ENCODE assay signal across 17 cellular contexts in the genomic region with DNA sequence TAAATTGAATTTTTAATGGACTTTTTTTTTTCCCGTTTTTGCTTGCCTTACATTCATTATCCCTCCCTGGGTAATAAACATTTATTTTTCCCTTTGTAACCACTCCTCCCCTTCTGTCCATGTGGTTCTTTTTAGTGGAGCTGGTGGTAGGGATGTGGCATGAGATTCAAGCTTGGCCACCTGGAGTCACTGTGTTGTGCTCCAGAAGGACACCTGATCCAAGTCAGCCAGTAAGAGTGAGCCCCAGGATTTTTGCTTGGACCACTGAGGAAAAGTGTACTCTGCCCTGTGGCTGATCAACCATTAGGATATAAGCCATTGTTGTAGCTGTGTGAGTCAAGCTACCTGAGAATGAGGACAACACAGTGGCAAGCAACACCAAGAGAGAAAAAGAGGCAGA. TPM values are rescaled to one million over a fixed set of nuclear protein-coding genes. Genes with fewer than 3 reads are reported as not detected.
DNase-seq lines count a peak whose midpoint lies in the region; ATAC-seq, FAIRE-seq and TF ChIP-seq lines count a peak whose summit lies in the region.
"Had no signal": no experiment of that assay in that cellular context is flagged by ENCODE, and none has a peak within 500 bp of the region (broad histone marks: within the 10 kb centered on the region; RNA-seq: fewer than 3 reads in every experiment).

No MANE protein-coding gene starts in this region.

- 100% methylated on average over 1 of the region's 1 CpG for WGBS in GM12878 (ENCODE audit: insufficient coverage, insufficient replicate concordance, low lambda C conversion rate, missing lambda C conversion rate)
- WGBS in smooth muscle cell (ENCODE audit: low lambda C conversion rate) = 93% methylated on average over 1 of the region's 1 CpG
- WGBS in lower leg skin, 2 donors = 72 to 85% methylated on average over 1 of the region's 1 CpG

- no peak for TF ChIP-seq CTCF in GM12878 (IDR thresholded peaks at IDR 0.05 in 2 of 3, conservative IDR thresholded peaks at IDR 0.05 in 1 of 3; ENCODE audit: control insufficient read depth in 2 of 3, extremely low read depth in 1 of 3, insufficient read depth in 1 of 3, low read depth in 3 of 3, low read length in 3 of 3)
- no peak for TF ChIP-seq CTCF in smooth muscle cell (IDR thresholded peaks at IDR 0.05; ENCODE audit: borderline replicate concordance, insufficient read depth, poor library complexity, severe bottlenecking)
- TF ChIP-seq CTCF in lower leg skin (IDR thresholded peaks at IDR 0.05) = no peak

- H3K27ac ChIP-seq in KOPT-K1 (ENCODE audit: low read depth, low read length, poor library complexity, severe bottlenecking) (peak overlapping the region; percentile 5), GM12878 (ENCODE audit: control insufficient read depth, insufficient read depth) (no peak overlapping the region), smooth muscle cell (ENCODE audit: low read depth) (peak overlapping the region; percentile 65)
- H3K27ac ChIP-seq: ascending aorta, tibial artery had no signal

- peak overlapping the region; percentile 42 for H3K27ac Mint-ChIP-seq in activated naive CD4-positive, alpha-beta T cell treated with anti-CD3 and anti-CD28 coated beads, Interleukin-2, amount 10 ng/mL, durations not matched to agents 7 days and 5 days

- no peaks in the 10 kb centered on the region for H3K27me3 ChIP-seq in GM12878 (replicated peaks in 1 of 2; ENCODE audit: control insufficient read depth in 2 of 2, insufficient read depth in 2 of 2, low read length in 1 of 2)
- H3K27me3 ChIP-seq in smooth muscle cell (ENCODE audit: low read depth) = no peaks in the 10 kb centered on the region
- H3K27me3 ChIP-seq: ascending aorta, tibial artery had no signal

- H3K4me3 ChIP-seq in GM12878 (no peak overlapping the region), smooth muscle cell (no peak overlapping the region), lower leg skin (ENCODE audit: low read depth, poor library complexity, severe bottlenecking) (no peak overlapping the region)
- H3K4me3 ChIP-seq: ascending aorta, tibial artery had no signal

- intact Hi-C loops in GM12878 (cut with micrococcal nuclease; ENCODE audit: unreplicated experiment) = no loop called here
- intact Hi-C loops in lower leg skin (cut with DNase I; ENCODE audit: low total_unique reads) = no loop called here

- no peak overlapping the region for H3K4me3 Mint-ChIP-seq in activated naive CD4-positive, alpha-beta T cell treated with anti-CD3 and anti-CD28 coated beads, Interleukin-2, amount 10 ng/mL, durations not matched to agents 7 days and 5 days

- peaks cover 5% of the 10 kb centered on the region for H3F3A ChIP-seq in smooth muscle cell (ENCODE audit: low read depth)

- H3K27me3 Mint-ChIP-seq in activated naive CD4-positive, alpha-beta T cell treated with anti-CD3 and anti-CD28 coated beads, Interleukin-2, amount 10 ng/mL, durations not matched to agents 7 days and 5 days = no peaks in the 10 kb centered on the region
- H3K27me3 Mint-ChIP-seq: IgD-negative memory B cell had no signal

- TF ChIP-seq RAD21 in GM12878 (IDR thresholded peaks at IDR 0.05; ENCODE audit: insufficient read depth, low read depth, low read length) = no peak

- no peak for TF ChIP-seq EP300 in GM12878 (IDR thresholded peaks at IDR 0.05; ENCODE audit: borderline replicate concordance in 1 of 2, control insufficient read depth in 1 of 2, low read depth in 2 of 2, low read length in 2 of 2)

- no peak overlapping the region for H3K4me2 ChIP-seq in GM12878 (ENCODE audit: control insufficient read depth, insufficient read depth)
- peak overlapping the region; percentile 32 for H3K4me2 ChIP-seq in smooth muscle cell

- ATAC-seq in GM12878 (0 out of 3 replicates have a peak, but pooled peaks have one; percentile 20), HG02759 (IDR thresholded peaks at IDR 0.05; ENCODE audit: unreplicated experiment) (no peak)

- in situ Hi-C loops in GM12878 (cut with MboI) = no loop called here

- H3K9me3 Mint-ChIP-seq in activated naive CD4-positive, alpha-beta T cell treated with anti-CD3 and anti-CD28 coated beads, Interleukin-2, amount 10 ng/mL, durations not matched to agents 7 days and 5 days = no peaks in the 10 kb centered on the region
- H3K9me3 Mint-ChIP-seq: IgD-negative memory B cell had no signal

- H3K79me2 ChIP-seq in GM12878 (ENCODE audit: control insufficient read depth, insufficient read depth, low read length) (no peaks in the 10 kb centered on the region), smooth muscle cell (ENCODE audit: low read depth) (no peaks in the 10 kb centered on the region)

- SMC1A ChIA-PET in GM12878 (lab: Charles Lee; ENCODE audit: uncharacterized antibody, unreplicated experiment) = interaction anchor here (0.7 to 1.6 kb wide), 10 partner anchors 7 to 156 kb away, joined by 3 to 5 read pairs (median 3); partner anchors contain the start of gene SLC35F5

- TF ChIP-seq POLR2A in GM12878 (IDR thresholded peaks at IDR 0.05; ENCODE audit: low read depth, low read length) (no peak), lower leg skin (IDR thresholded peaks at IDR 0.05) (no peak)

- H3K4me1 Mint-ChIP-seq in activated naive CD4-positive, alpha-beta T cell treated with anti-CD3 and anti-CD28 coated beads, Interleukin-2, amount 10 ng/mL, durations not matched to agents 7 days and 5 days = peaks cover 72% of the 10 kb centered on the region

- H3K36me3 ChIP-seq in KOPT-K1 (ENCODE audit: insufficient read depth, low read length) (peaks cover 19% of the 10 kb centered on the region), GM12878 (ENCODE audit: control insufficient read depth in 2 of 2, insufficient read depth in 2 of 2, low read length in 1 of 2) (peaks cover 0 to 4% of the 10 kb centered on the region in 2 experiments; a peak in 3 of 4 replicates), smooth muscle cell (ENCODE audit: low read depth) (no peaks in the 10 kb centered on the region)
- H3K36me3 ChIP-seq: ascending aorta, tibial artery had no signal

- RAD21 ChIA-PET in GM12878 (lab: Charles Lee; ENCODE audit: unreplicated experiment) = interaction anchor here (0.7 to 1.3 kb wide), 2 partner anchors 9 to 94 kb away, joined by 3 to 7 read pairs; no protein-coding TSS in a partner anchor

- H3K4me1 ChIP-seq in GM12878 (ENCODE audit: control insufficient read depth, insufficient read depth, low read length) (no peaks in the 10 kb centered on the region), smooth muscle cell (ENCODE audit: low read depth) (no peaks in the 10 kb centered on the region)
- H3K4me1 ChIP-seq: ascending aorta, tibial artery had no signal

- BruUV-seq in GM12878 (replicated peaks; lab: Mats Ljungman, UMichigan) = TSS peak; percentile 33

- peaks cover 33% of the 10 kb centered on the region for H3K36me3 Mint-ChIP-seq in activated naive CD4-positive, alpha-beta T cell treated with anti-CD3 and anti-CD28 coated beads, Interleukin-2, amount 10 ng/mL, durations not matched to agents 7 days and 5 days

- CTCF ChIA-PET in activated naive CD4-positive, alpha-beta T cell treated with anti-CD3 and anti-CD28 coated beads, Interleukin-2, amount 10 ng/mL, durations not matched to agents 7 days and 5 days (lab: Charles Lee) = interaction anchor here (0.7 to 4.1 kb wide), 5 partner anchors 9 to 143 kb away, joined by 3 to 21 read pairs (median 3); no protein-coding TSS in a partner anchor
- CTCF ChIA-PET in GM12878 (lab: Yijun Ruan, JAX) = interaction anchor here (0.9 to 1.2 kb wide), 3 partner anchors 13 to 38 kb away, joined by 3 read pairs; no protein-coding TSS in a partner anchor

- POLR2A ChIA-PET in GM12878 (lab: Charles Lee) = interaction anchor here (1.4 kb wide), 1 partner anchor 11 kb away, joined by 5 read pairs; the partner anchor contains the start of gene ACTR3

- no peaks in the 10 kb centered on the region for H3K9me3 ChIP-seq in KOPT-K1 (ENCODE audit: insufficient read depth, low read length, poor library complexity, severe bottlenecking)
- H3K9me3 ChIP-seq in GM12878 (replicated peaks; ENCODE audit: control insufficient read depth, insufficient read depth, low read length) = no peaks in the 10 kb centered on the region
- H3K9me3 ChIP-seq in smooth muscle cell (replicated peaks; ENCODE audit: low read depth) = no peaks in the 10 kb centered on the region
- H3K9me3 ChIP-seq: ascending aorta, tibial artery had no signal

- FAIRE-seq in GM12878 (lab: Jason Lieb, UNC) = no peak

- H4K20me1 ChIP-seq in GM12878 (ENCODE audit: control insufficient read depth, insufficient read depth) = no peaks in the 10 kb centered on the region
- H4K20me1 ChIP-seq in smooth muscle cell (ENCODE audit: low read depth) = no peaks in the 10 kb centered on the region

- no peak overlapping the region for H2AFZ ChIP-seq in GM12878 (ENCODE audit: control insufficient read depth, low read depth, low read length)
- H2AFZ ChIP-seq in smooth muscle cell (ENCODE audit: low read depth) = no peak overlapping the region

- no peak for DNase-seq in activated naive CD4-positive, alpha-beta T cell treated with anti-CD3 and anti-CD28 coated beads, Interleukin-2, amount 10 ng/mL, durations not matched to agents 7 days and 5 days
- no peak for DNase-seq in activated naive CD4-positive, alpha-beta T cell treated with anti-CD3 and anti-CD28 coated beads, Interleukin-2, amount 50 U/mL, for 16 hours
- DNase-seq in GM12878 (ENCODE audit: low read depth, low spot score) (no peak), smooth muscle cell (lab: John Stamatoyannopoulos, UW; ENCODE audit: unreplicated experiment) (no peak), GF-D8 (lab: John Stamatoyannopoulos, UW) (no peak), lower leg skin (ENCODE audit: low spot score in 2 of 2) (no peak)
- DNase-seq: activated CD8-positive, alpha-beta memory T cell treated with anti-CD3 and anti-CD28 coated beads, Interleukin-2, amount 50 U/mL, for 4 hours; cortex of kidney; hypothalamus; left ventricle myocardium superior; NCI-H146; SIG-M5; tibial artery had no signal

- H3K9ac ChIP-seq in GM12878 (ENCODE audit: control insufficient read depth, insufficient read depth, low read length) = no peak overlapping the region
- no peak overlapping the region for H3K9ac ChIP-seq in smooth muscle cell (ENCODE audit: low read depth)

RNA-seq across cellular contexts. Expression of gene ACTR3, which starts 11.1 kb away (rescaled TPM):
- 253 and 258 TPM in 2 replicates for total RNA-seq in GM12878 (2013; cell fraction: nucleolus; rRNA removed)
- total RNA-seq in GM12878 (2014; rRNA removed) = 371 and 391 TPM in 2 replicates
- total RNA-seq in GM12878 (2014; rRNA removed; fragmentation: Illumina TruSeq; extraction: Trizol) = 433 and 438 TPM in 2 replicates
- total RNA-seq in GM12878 (2021) = 569 and 578 TPM in 2 replicates
- 153 TPM for polyA plus RNA-seq in GM12878 (2011; ENCODE audit: low read depth)
- 532 and 757 TPM in 2 replicates for polyA plus RNA-seq in GM12878 (2011; rRNA removed)
- 223 and 243 TPM in 2 replicates for polyA plus RNA-seq in GM12878 (2011; cell fraction: cytosol; rRNA removed)
- polyA plus RNA-seq in GM12878 (2011; cell fraction: nucleus; rRNA removed) = 160 and 218 TPM in 2 replicates
- polyA plus RNA-seq in GM12878 (2012) = 205 and 244 TPM in 2 replicates
- polyA plus RNA-seq in GM12878 (2014; fragmentation: Illumina TruSeq; extraction: Trizol) = 496 and 646 TPM in 2 replicates
- polyA plus RNA-seq in GM12878 (2014; fragmentation: Nextera tagmentation; extraction: Ambion mirVana) = 10 to 100 TPM; 79.1 to 99.1 TPM
- 446 and 466 TPM in 2 replicates for polyA plus RNA-seq in GM12878 (2014; rRNA removed)
- polyA plus RNA-seq in GM12878 (2016; fragmentation: Nextera tagmentation; extraction: Ambion mirVana) = 100 to 1,000 TPM; 608 to 616 TPM
- polyA minus RNA-seq in GM12878 (2011; rRNA and poly(A)+ RNA removed) = 390 and 647 TPM in 2 replicates
- 245 and 247 TPM in 2 replicates for polyA minus RNA-seq in GM12878 (2011; cell fraction: cytosol; rRNA and poly(A)+ RNA removed)
- polyA minus RNA-seq in GM12878 (2011; cell fraction: nucleus; rRNA and poly(A)+ RNA removed) = 91.0 and 178 TPM in 2 replicates
- total RNA-seq in smooth muscle cell = 257 and 263 TPM in 2 replicates
- 173 and 199 TPM in 2 replicates for polyA plus RNA-seq in smooth muscle cell
- 100 to 1,000 TPM in 3 of 4 donors, 10 to 100 TPM in 1; 92.5 to 154 (median 115) TPM for total RNA-seq in lower leg skin
